Comparison of ENCODE assay signal across 8 cellular contexts in genomic region chr10:18659784-18660561, GRCh38. TPM values are rescaled to one million over a fixed set of nuclear protein-coding genes. Genes with fewer than 3 reads are reported as not detected.
DNase-seq lines count a peak whose midpoint lies in the region; ATAC-seq, FAIRE-seq and TF ChIP-seq lines count a peak whose summit lies in the region.

No MANE protein-coding gene starts in this region.

- H3K9me3 ChIP-seq in SJSA1 (replicated peaks) (no peaks in the 10 kb centered on the region), muscle layer of duodenum (ENCODE audit: control insufficient read depth in 1 of 2, low read length in 2 of 2) (no peaks in the 10 kb centered on the region)

- H3K36me3 ChIP-seq in SJSA1 (peaks cover 8% of the 10 kb centered on the region), muscle layer of duodenum (ENCODE audit: control insufficient read depth in 1 of 2, insufficient read depth in 2 of 2, low read length in 2 of 2) (no peaks in the 10 kb centered on the region)

- H3K4me1 ChIP-seq in SJSA1 (replicated peaks) (peaks cover 19% of the 10 kb centered on the region), muscle layer of duodenum (ENCODE audit: control insufficient read depth in 1 of 2, insufficient read depth in 2 of 2, low read length in 2 of 2) (peaks cover 0 to 10% of the 10 kb centered on the region in 2 donors)

- H3K27ac ChIP-seq in SJSA1: peak overlapping the region; percentile 99
- peak overlapping the region; percentile 95 for H3K27ac ChIP-seq in epithelial cell of prostate
- H3K27ac ChIP-seq in muscle layer of duodenum (ENCODE audit: low read length): peak overlapping the region; percentile 99

- no peak for TF ChIP-seq CTCF in D721Med (IDR thresholded peaks at IDR 0.05; ENCODE audit: insufficient read depth, missing control alignments)

- H3K4me3 ChIP-seq in SJSA1 (peak overlapping the region; percentile 94), muscle layer of duodenum (ENCODE audit: low read depth in 1 of 2, low read length in 2 of 2) (peak overlapping the region; percentile 89 to 95)

- peak; percentile 70 for DNase-seq in ELF-1 (ENCODE audit: low read depth, low spot score)
- DNase-seq in SJSA1 (ENCODE audit: low read depth in 1 of 2, low spot score in 2 of 2): peak in 1 of 2 experiments; percentile 14
- peak; percentile 50 for DNase-seq in epithelial cell of prostate (ENCODE audit: low read depth, low spot score)
- no peak for DNase-seq in D721Med (ENCODE audit: insufficient read length, low spot score)
- DNase-seq in effector CD4-positive, alpha-beta T cell: no peak

- no peak for FAIRE-seq in D721Med (lab: Jason Lieb, UNC)

- ATAC-seq in GM21367 (IDR thresholded peaks at IDR 0.05; ENCODE audit: unreplicated experiment) (peak; percentile 12), HG03521 (IDR thresholded peaks at IDR 0.05; ENCODE audit: unreplicated experiment) (peak; percentile 16)

- H3K27me3 ChIP-seq in SJSA1 (replicated peaks): no peaks in the 10 kb centered on the region
- no peaks in the 10 kb centered on the region for H3K27me3 ChIP-seq in muscle layer of duodenum (ENCODE audit: low read depth, low read length)

RNA-seq across cellular contexts. Expression of gene ARL5B, which starts 0.7 kb away (rescaled TPM):
- total RNA-seq in SJSA1 (2014; rRNA removed; shearing (Covaris generic)): 26.8 and 36.3 TPM in 2 replicates

RNA-seq across cellular contexts. Expression of gene NSUN6, which starts 8.6 kb away (rescaled TPM):
- total RNA-seq in SJSA1 (2014; rRNA removed; shearing (Covaris generic)): 3.2 and 8.4 TPM in 2 replicates

Comparison
In these comparisons a context has a peak if more than half of its experiments do, and no peak if none do; other contexts are left out.
1. DNase-seq: peak in ELF-1 (single experiment) and epithelial cell of prostate (single experiment); none in D721Med (single experiment) and effector CD4-positive, alpha-beta T cell (single experiment).
2. Peak in every context shown above with its lines, with median percentiles within 50 percentile points of each other: H3K27ac ChIP-seq.